In genomic region chr1:153510984-153511410, GRCh38 we compare ENCODE assay signal across 9 cellular contexts. TPM values are rescaled to one million over a fixed set of nuclear protein-coding genes. Genes with fewer than 3 reads are reported as not detected.
DNase-seq lines count a peak whose midpoint lies in the region; ATAC-seq, FAIRE-seq and TF ChIP-seq lines count a peak whose summit lies in the region.
"Had no signal": no experiment of that assay in that cellular context is flagged by ENCODE, and none has a peak within 500 bp of the region (broad histone marks: within the 10 kb centered on the region; RNA-seq: fewer than 3 reads in every experiment).

No MANE protein-coding gene starts in this region.

- H3K27me3 Mint-ChIP-seq in Calu3 (ENCODE audit: unreplicated experiment) = no peaks in the 10 kb centered on the region
- no peaks in the 10 kb centered on the region for H3K27me3 Mint-ChIP-seq in activated CD8-positive, alpha-beta memory T cell treated with anti-CD3 and anti-CD28 coated beads, Interleukin-2, amount 10 ng/mL, durations not matched to agents 7 days and 5 days

- no TSS peak for BruUV-seq in Calu3 (replicated peaks; lab: Mats Ljungman, UMichigan)
- no TSS peak for BruUV-seq in endothelial cell of umbilical vein (replicated peaks; lab: Mats Ljungman, UMichigan)

- no peaks in the 10 kb centered on the region for H3K9me3 Mint-ChIP-seq in Calu3 (ENCODE audit: low read depth, unreplicated experiment)
- no peaks in the 10 kb centered on the region for H3K9me3 Mint-ChIP-seq in activated CD8-positive, alpha-beta memory T cell treated with anti-CD3 and anti-CD28 coated beads, Interleukin-2, amount 10 ng/mL, durations not matched to agents 7 days and 5 days (ENCODE audit: low read depth)

- peak; percentile 94 for ATAC-seq in activated CD8-positive, alpha-beta memory T cell treated with anti-CD3 and anti-CD28 coated beads, Interleukin-2, amount 10 ng/mL, durations not matched to agents 7 days and 5 days
- ATAC-seq in GM18505 (IDR thresholded peaks at IDR 0.05; ENCODE audit: unreplicated experiment) = no peak

- H3K36me3 Mint-ChIP-seq in Calu3 (ENCODE audit: insufficient read depth, unreplicated experiment) = peaks cover 21% of the 10 kb centered on the region
- no peaks in the 10 kb centered on the region for H3K36me3 Mint-ChIP-seq in activated CD8-positive, alpha-beta memory T cell treated with anti-CD3 and anti-CD28 coated beads, Interleukin-2, amount 10 ng/mL, durations not matched to agents 7 days and 5 days

- H3K27me3 ChIP-seq in NT2/D1 (ENCODE audit: insufficient read depth, insufficient read length) = peaks cover 16% of the 10 kb centered on the region
- H3K27me3 ChIP-seq in endothelial cell of umbilical vein (ENCODE audit: control insufficient read depth in 2 of 2, insufficient read depth in 2 of 2, low read length in 2 of 2) = no peaks in the 10 kb centered on the region

- H3K27ac Mint-ChIP-seq in Calu3 (ENCODE audit: unreplicated experiment) = peak overlapping the region; percentile 82
- peak overlapping the region; percentile 55 for H3K27ac Mint-ChIP-seq in activated CD8-positive, alpha-beta memory T cell treated with anti-CD3 and anti-CD28 coated beads, Interleukin-2, amount 10 ng/mL, durations not matched to agents 7 days and 5 days

- no peaks in the 10 kb centered on the region for H4K20me1 ChIP-seq in endothelial cell of umbilical vein (replicated peaks; ENCODE audit: control insufficient read depth, extremely low read depth, insufficient read depth, low read length)

- CTCF ChIA-PET in Calu3 (lab: Charles Lee) (interaction anchor here (0.6 to 2.1 kb wide), 13 partner anchors 11 to 145 kb away, joined by 3 to 25 read pairs (median 4); partner anchors contain the start of genes S100A13, S100A14 and S100A2), endothelial cell of umbilical vein (lab: Charles Lee) (interaction anchor here (0.7 to 6.1 kb wide), 35 partner anchors 9 to 475 kb away, joined by 3 to 167 read pairs (median 5); partner anchors contain the start of genes CHTOP, RAB13, S100A13 and S100A14)
- CTCF ChIA-PET in activated CD8-positive, alpha-beta memory T cell treated with anti-CD3 and anti-CD28 coated beads, Interleukin-2, amount 10 ng/mL, durations not matched to agents 7 days and 5 days (lab: Charles Lee) = interaction anchor here (0.7 to 8.8 kb wide), 34 partner anchors 9 to 476 kb away, joined by 3 to 167 read pairs (median 6); partner anchors contain the start of genes CHTOP, ILF2, NPR1 and RAB13

- no peak overlapping the region for H3K4me3 Mint-ChIP-seq in Calu3 (ENCODE audit: low read depth, unreplicated experiment)
- no peak overlapping the region for H3K4me3 Mint-ChIP-seq in activated CD8-positive, alpha-beta memory T cell treated with anti-CD3 and anti-CD28 coated beads, Interleukin-2, amount 10 ng/mL, durations not matched to agents 7 days and 5 days

- H3K4me1 ChIP-seq in NT2/D1 (ENCODE audit: insufficient read depth, insufficient read length) (peaks cover 16% of the 10 kb centered on the region), endothelial cell of umbilical vein (ENCODE audit: control insufficient read depth, extremely low read depth, insufficient read depth, low read length) (no peaks in the 10 kb centered on the region)

- intact Hi-C loops in Calu3 (cut with micrococcal nuclease; ENCODE audit: unreplicated experiment) = loop anchor here (1.0 to 10.0 kb wide), 4 partner anchors 22 to 474 kb away; partner anchors contain the start of genes ILF2 and RAB13
- intact Hi-C loops in endothelial cell of umbilical vein (cut with micrococcal nuclease) = loop anchor here (1.0 to 2.0 kb wide), 8 partner anchors 22 to 475 kb away; partner anchors contain the start of genes CHTOP, RAB13, S100A13 and SNAPIN

- dilution Hi-C loops in endothelial cell of umbilical vein (cut with MboI; ENCODE audit: extremely low pct_ligation_motif_present, low sequenced_read_pairs) = no loop called here

- H3K9ac ChIP-seq in NT2/D1 (ENCODE audit: insufficient read length, low read depth) (no peak overlapping the region), endothelial cell of umbilical vein (replicated peaks; ENCODE audit: extremely low read depth, insufficient read depth, low read length) (peak overlapping the region; percentile 34)

- TF ChIP-seq CTCF in Calu3 (IDR thresholded peaks at IDR 0.05; ENCODE audit: unreplicated experiment) (peak; percentile 97), endothelial cell of umbilical vein (IDR thresholded peaks at IDR 0.05; ENCODE audit: extremely low read depth in 1 of 2, insufficient read depth in 1 of 2, low read depth in 1 of 2, low read length in 2 of 2) (peak; percentile 94)

- H3K4me1 Mint-ChIP-seq in Calu3 (ENCODE audit: low read depth, unreplicated experiment) = peaks cover 82% of the 10 kb centered on the region
- H3K4me1 Mint-ChIP-seq in activated CD8-positive, alpha-beta memory T cell treated with anti-CD3 and anti-CD28 coated beads, Interleukin-2, amount 10 ng/mL, durations not matched to agents 7 days and 5 days = peaks cover 23% of the 10 kb centered on the region

- no peaks in the 10 kb centered on the region for H3K79me2 ChIP-seq in endothelial cell of umbilical vein (ENCODE audit: control insufficient read depth, insufficient read depth, low read length)

- no peaks in the 10 kb centered on the region for H3K36me3 ChIP-seq in NT2/D1 (ENCODE audit: insufficient read depth, insufficient read length, low read length)
- no peaks in the 10 kb centered on the region for H3K36me3 ChIP-seq in endothelial cell of umbilical vein (ENCODE audit: control insufficient read depth in 2 of 2, extremely low read depth in 1 of 2, insufficient read depth in 2 of 2, low read length in 2 of 2)

- no peak overlapping the region for H3K27ac ChIP-seq in endothelial cell of umbilical vein (ENCODE audit: insufficient read depth, low read depth, low read length)

- H3K9me3 ChIP-seq in NT2/D1 (ENCODE audit: insufficient read depth, low read length) = no peaks in the 10 kb centered on the region
- no peaks in the 10 kb centered on the region for H3K9me3 ChIP-seq in endothelial cell of umbilical vein (replicated peaks; ENCODE audit: control insufficient read depth, insufficient read depth, low read length)

- peak overlapping the region; percentile 71 for H2AFZ ChIP-seq in endothelial cell of umbilical vein (ENCODE audit: low read depth, low read length)

- DNase-seq in Calu3 (peak; percentile 97), HT-29 (ENCODE audit: low spot score) (peak; percentile 91), NT2/D1 (ENCODE audit: low read depth, low spot score) (peak; percentile 90), endothelial cell of umbilical vein (ENCODE audit: low read depth, low spot score) (peak; percentile 71), myocyte (ENCODE audit: low read depth) (peak; percentile 82)
- DNase-seq in activated CD8-positive, alpha-beta memory T cell treated with anti-CD3 and anti-CD28 coated beads, Interleukin-2, amount 10 ng/mL, durations not matched to agents 7 days and 5 days = peak; percentile 87
- peak; percentile 62 to 67 for DNase-seq in stimulated activated CD8-positive, alpha-beta memory T cell treated with anti-CD3 and anti-CD28 coated beads, Interleukin-7, amount 100 ng/mL, for 4 hours (ENCODE audit: low read depth in 2 of 2)

- TF ChIP-seq POLR2A in endothelial cell of umbilical vein (IDR thresholded peaks at IDR 0.05; ENCODE audit: low read depth, low read length) (no peak), GM18505 (IDR thresholded peaks at IDR 0.05; ENCODE audit: borderline replicate concordance, extremely low read depth, insufficient read depth, insufficient read length) (no peak)

- H3K9me1 ChIP-seq in endothelial cell of umbilical vein (replicated peaks; ENCODE audit: control insufficient read depth, extremely low read depth, insufficient read depth, low read length) = no peaks in the 10 kb centered on the region

- POLR2A ChIA-PET in endothelial cell of umbilical vein (lab: Charles Lee) = no interaction called here

- H3K4me3 ChIP-seq in NT2/D1 (ENCODE audit: insufficient read length, low read depth) (no peak overlapping the region), endothelial cell of umbilical vein (replicated peaks in 1 of 3; ENCODE audit: insufficient read depth in 1 of 3, low read depth in 1 of 3, low read length in 3 of 3) (no peak overlapping the region)

- no peak overlapping the region for H3K4me2 ChIP-seq in endothelial cell of umbilical vein (ENCODE audit: insufficient read depth, low read length)

- peak; percentile 94 for FAIRE-seq in endothelial cell of umbilical vein (lab: Jason Lieb, UNC)

RNA-seq across cellular contexts. Expression of gene S100A6, which starts 24.8 kb away (rescaled TPM):
- total RNA-seq in Calu3 (2022) (1,521 and 2,023 TPM in 2 replicates), endothelial cell of umbilical vein (908 and 937 TPM in 2 replicates), myocyte (423 and 449 TPM in 2 replicates)
- 2,272 and 2,428 TPM in 2 replicates for total RNA-seq in HT-29 (2014; rRNA removed; shearing (Covaris generic))
- total RNA-seq in activated CD8-positive, alpha-beta memory T cell treated with anti-CD3 and anti-CD28 coated beads, Interleukin-2, amount 10 ng/mL, durations not matched to agents 7 days and 5 days = 100 to 1,000 TPM; 386 to 543 TPM
- 552 and 1,048 TPM in 2 replicates for polyA plus RNA-seq in endothelial cell of umbilical vein
- polyA plus RNA-seq in endothelial cell of umbilical vein (2011; cell fraction: cytosol; rRNA removed) = 546 and 836 TPM in 2 replicates
- 165 and 192 TPM in 2 replicates for polyA plus RNA-seq in endothelial cell of umbilical vein (2011; cell fraction: nucleus; rRNA removed)
- 1,329 and 2,007 TPM in 2 replicates for polyA plus RNA-seq in endothelial cell of umbilical vein (2012)
- 399 and 432 TPM in 2 replicates for polyA minus RNA-seq in endothelial cell of umbilical vein
- 1,781 TPM for polyA minus RNA-seq in endothelial cell of umbilical vein (2011; cell fraction: cytosol; rRNA and poly(A)+ RNA removed)
- 44.4 and 69.7 TPM in 2 replicates for polyA minus RNA-seq in endothelial cell of umbilical vein (2011; cell fraction: nucleus; rRNA and poly(A)+ RNA removed)
- polyA plus RNA-seq in myocyte (2012) = 3,447 TPM

RNA-seq across cellular contexts. Expression of gene S100A5, which starts 29.7 kb away (rescaled TPM):
- total RNA-seq in Calu3 (2022) = not detected in 2 replicates
- total RNA-seq in HT-29 (2014; rRNA removed; shearing (Covaris generic)) = 4.0 and 9.8 TPM in 2 replicates
- total RNA-seq in activated CD8-positive, alpha-beta memory T cell treated with anti-CD3 and anti-CD28 coated beads, Interleukin-2, amount 10 ng/mL, durations not matched to agents 7 days and 5 days = 1 to 10 TPM; 1.6 to 3.0 TPM
- total RNA-seq in endothelial cell of umbilical vein = not detected in 2 replicates
- polyA plus RNA-seq in endothelial cell of umbilical vein = not detected in 2 replicates
- not detected in 2 replicates for polyA plus RNA-seq in endothelial cell of umbilical vein (2011; cell fraction: cytosol; rRNA removed)
- not detected in 2 replicates for polyA plus RNA-seq in endothelial cell of umbilical vein (2011; cell fraction: nucleus; rRNA removed)
- polyA plus RNA-seq in endothelial cell of umbilical vein (2012) = not detected in 2 replicates
- polyA minus RNA-seq in endothelial cell of umbilical vein = not detected in 2 replicates
- polyA minus RNA-seq in endothelial cell of umbilical vein (2011; cell fraction: cytosol; rRNA and poly(A)+ RNA removed) = not detected
- polyA minus RNA-seq in endothelial cell of umbilical vein (2011; cell fraction: nucleus; rRNA and poly(A)+ RNA removed) = not detected in 2 replicates
- total RNA-seq in myocyte = 2.5 and 2.9 TPM in 2 replicates
- 5.7 TPM for polyA plus RNA-seq in myocyte (2012)

RNA-seq across cellular contexts. Expression of gene S100A4, which starts 34.6 kb away (rescaled TPM):
- 19.8 and 20.5 TPM in 2 replicates for total RNA-seq in Calu3 (2022)
- total RNA-seq in HT-29 (2014; rRNA removed; shearing (Covaris generic)) = 694 and 702 TPM in 2 replicates
- 100 to 1,000 TPM; 898 to 906 TPM for total RNA-seq in activated CD8-positive, alpha-beta memory T cell treated with anti-CD3 and anti-CD28 coated beads, Interleukin-2, amount 10 ng/mL, durations not matched to agents 7 days and 5 days
- total RNA-seq in endothelial cell of umbilical vein = not detected in 2 replicates
- polyA plus RNA-seq in endothelial cell of umbilical vein = 0.62 and 1.1 TPM in 2 replicates
- 0.49 and 0.61 TPM in 2 replicates for polyA plus RNA-seq in endothelial cell of umbilical vein (2011; cell fraction: cytosol; rRNA removed)
- polyA plus RNA-seq in endothelial cell of umbilical vein (2011; cell fraction: nucleus; rRNA removed) = 0.53 TPM in 1 of 2 replicates, not detected in the other
- polyA plus RNA-seq in endothelial cell of umbilical vein (2012) = 0.55 and 0.67 TPM in 2 replicates
- not detected in 2 replicates for polyA minus RNA-seq in endothelial cell of umbilical vein
- 392 TPM for polyA minus RNA-seq in endothelial cell of umbilical vein (2011; cell fraction: cytosol; rRNA and poly(A)+ RNA removed)
- 1.6 TPM in 1 of 2 replicates, not detected in the other for polyA minus RNA-seq in endothelial cell of umbilical vein (2011; cell fraction: nucleus; rRNA and poly(A)+ RNA removed)
- 757 and 902 TPM in 2 replicates for total RNA-seq in myocyte
- polyA plus RNA-seq in myocyte (2012) = 3,578 TPM

RNA-seq across cellular contexts. Expression of gene S100A3, which starts 38.1 kb away (rescaled TPM):
- total RNA-seq in Calu3 (2022) = not detected in 2 replicates
- 2.6 and 4.9 TPM in 2 replicates for total RNA-seq in HT-29 (2014; rRNA removed; shearing (Covaris generic))
- not detected for total RNA-seq in activated CD8-positive, alpha-beta memory T cell treated with anti-CD3 and anti-CD28 coated beads, Interleukin-2, amount 10 ng/mL, durations not matched to agents 7 days and 5 days
- total RNA-seq in endothelial cell of umbilical vein = 0.42 TPM in 1 of 2 replicates, not detected in the other
- 1.3 and 1.9 TPM in 2 replicates for polyA plus RNA-seq in endothelial cell of umbilical vein
- polyA plus RNA-seq in endothelial cell of umbilical vein (2011; cell fraction: cytosol; rRNA removed) = 0.98 and 1.2 TPM in 2 replicates
- 0.26 and 0.76 TPM in 2 replicates for polyA plus RNA-seq in endothelial cell of umbilical vein (2011; cell fraction: nucleus; rRNA removed)
- polyA plus RNA-seq in endothelial cell of umbilical vein (2012) = 2.2 and 2.3 TPM in 2 replicates
- not detected in 2 replicates for polyA minus RNA-seq in endothelial cell of umbilical vein
- not detected for polyA minus RNA-seq in endothelial cell of umbilical vein (2011; cell fraction: cytosol; rRNA and poly(A)+ RNA removed)
- not detected in 2 replicates for polyA minus RNA-seq in endothelial cell of umbilical vein (2011; cell fraction: nucleus; rRNA and poly(A)+ RNA removed)
- 7.8 and 10.8 TPM in 2 replicates for total RNA-seq in myocyte
- polyA plus RNA-seq in myocyte (2012) = 22.9 TPM
- total RNA-seq: T-helper 1 cell treated with Interleukin-12 subunit alpha and Interleukin-12 subunit beta and Interleukin-4 antibody, amounts not matched to agents 30 ng/mL and 1 ng/mL, for 36 hours had no signal

RNA-seq across cellular contexts. Expression of gene S100A7, which starts 50.5 kb away (rescaled TPM):
- not detected in 2 replicates for total RNA-seq in Calu3 (2022)
- total RNA-seq in HT-29 (2014; rRNA removed; shearing (Covaris generic)) = not detected in 2 replicates
- total RNA-seq in activated CD8-positive, alpha-beta memory T cell treated with anti-CD3 and anti-CD28 coated beads, Interleukin-2, amount 10 ng/mL, durations not matched to agents 7 days and 5 days = not detected
- total RNA-seq in endothelial cell of umbilical vein = not detected in 2 replicates
- polyA plus RNA-seq in endothelial cell of umbilical vein = not detected in 2 replicates
- polyA plus RNA-seq in endothelial cell of umbilical vein (2011; cell fraction: cytosol; rRNA removed) = not detected in 2 replicates
- not detected in 2 replicates for polyA plus RNA-seq in endothelial cell of umbilical vein (2011; cell fraction: nucleus; rRNA removed)
- polyA plus RNA-seq in endothelial cell of umbilical vein (2012) = not detected in 2 replicates
- not detected in 2 replicates for polyA minus RNA-seq in endothelial cell of umbilical vein
- polyA minus RNA-seq in endothelial cell of umbilical vein (2011; cell fraction: cytosol; rRNA and poly(A)+ RNA removed) = not detected
- polyA minus RNA-seq in endothelial cell of umbilical vein (2011; cell fraction: nucleus; rRNA and poly(A)+ RNA removed) = not detected in 2 replicates
- total RNA-seq in myocyte = not detected in 2 replicates
- 0.23 TPM for polyA plus RNA-seq in myocyte (2012)
- total RNA-seq: T-helper 1 cell treated with Interleukin-12 subunit alpha and Interleukin-12 subunit beta and Interleukin-4 antibody, amounts not matched to agents 30 ng/mL and 1 ng/mL, for 36 hours had no signal

Comparison
In these comparisons a context has a peak if more than half of its experiments do, and no peak if none do; other contexts are left out.
1. RNA of gene S100A4, which starts 34.6 kb away (total RNA-seq): 898 to 906 TPM in activated CD8-positive, alpha-beta memory T cell treated with anti-CD3 and anti-CD28 coated beads, Interleukin-2, amount 10 ng/mL, durations not matched to agents 7 days and 5 days, 757 to 902 TPM in myocyte and 694 to 702 TPM in HT-29; 19.8 to 20.5 TPM in Calu3 and not detected in endothelial cell of umbilical vein; every median in the first group is over 10 times any median in the second.
2. Peak in every context shown above with its lines, with median percentiles within 50 percentile points of each other: DNase-seq.